1 cellular context compared by ENCODE assay signal in the genomic region with DNA sequence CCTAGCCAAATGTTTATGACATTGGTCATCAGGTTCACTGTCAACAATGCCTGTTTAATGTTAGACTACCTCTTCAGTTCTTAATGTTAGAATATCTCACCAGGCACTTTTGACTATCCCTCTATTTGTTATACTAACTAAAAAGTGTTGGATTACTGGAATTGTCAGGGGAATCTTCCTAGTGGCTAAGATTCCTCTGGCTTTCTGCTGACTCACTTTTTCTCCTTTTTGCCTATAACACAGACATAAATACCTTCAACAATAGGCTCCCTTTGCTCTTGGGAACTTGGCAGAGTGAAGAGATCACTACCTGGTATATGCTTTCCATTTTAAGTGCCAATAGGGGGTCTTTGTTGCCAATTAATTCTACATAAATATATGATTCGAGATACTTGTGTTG.
TF ChIP-seq lines count a peak whose summit lies in the region.

No MANE protein-coding gene starts in this region.

TF ChIP-seq in K562, 482 proteins besides CTCF, POLR2A, EP300 and RAD21 (continued from another document):
- TF ChIP-seq, protein P1, sequence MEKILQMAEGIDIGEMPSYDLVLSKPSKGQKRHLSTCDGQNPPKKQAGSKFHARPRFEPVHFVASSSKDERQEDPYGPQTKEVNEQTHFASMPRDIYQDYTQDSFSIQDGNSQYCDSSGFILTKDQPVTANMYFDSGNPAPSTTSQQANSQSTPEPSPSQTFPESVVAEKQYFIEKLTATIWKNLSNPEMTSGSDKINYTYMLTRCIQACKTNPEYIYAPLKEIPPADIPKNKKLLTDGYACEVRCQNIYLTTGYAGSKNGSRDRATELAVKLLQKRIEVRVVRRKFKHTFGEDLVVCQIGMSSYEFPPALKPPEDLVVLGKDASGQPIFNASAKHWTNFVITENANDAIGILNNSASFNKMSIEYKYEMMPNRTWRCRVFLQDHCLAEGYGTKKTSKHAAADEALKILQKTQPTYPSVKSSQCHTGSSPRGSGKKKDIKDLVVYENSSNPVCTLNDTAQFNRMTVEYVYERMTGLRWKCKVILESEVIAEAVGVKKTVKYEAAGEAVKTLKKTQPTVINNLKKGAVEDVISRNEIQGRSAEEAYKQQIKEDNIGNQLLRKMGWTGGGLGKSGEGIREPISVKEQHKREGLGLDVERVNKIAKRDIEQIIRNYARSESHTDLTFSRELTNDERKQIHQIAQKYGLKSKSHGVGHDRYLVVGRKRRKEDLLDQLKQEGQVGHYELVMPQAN (IDR thresholded peaks at IDR 0.05; ENCODE audit: borderline replicate concordance) = no peak
- peak; percentile 41; the same call in 1 of the 2 replicates for TF ChIP-seq C11orf30 (IDR thresholded peaks at IDR 0.05; ENCODE audit: low read depth)
- no peak for TF ChIP-seq ZBTB8A (IDR thresholded peaks at IDR 0.05; ENCODE audit: partially characterized antibody)
- no peak for TF ChIP-seq LEF1 (IDR thresholded peaks at IDR 0.05)
- no peak for TF ChIP-seq FOXJ2 (tag; IDR thresholded peaks at IDR 0.05)
- TF ChIP-seq BDP1 (IDR thresholded peaks at IDR 0.05; ENCODE audit: insufficient read depth, insufficient read length) = no peak
- TF ChIP-seq, protein P2, sequence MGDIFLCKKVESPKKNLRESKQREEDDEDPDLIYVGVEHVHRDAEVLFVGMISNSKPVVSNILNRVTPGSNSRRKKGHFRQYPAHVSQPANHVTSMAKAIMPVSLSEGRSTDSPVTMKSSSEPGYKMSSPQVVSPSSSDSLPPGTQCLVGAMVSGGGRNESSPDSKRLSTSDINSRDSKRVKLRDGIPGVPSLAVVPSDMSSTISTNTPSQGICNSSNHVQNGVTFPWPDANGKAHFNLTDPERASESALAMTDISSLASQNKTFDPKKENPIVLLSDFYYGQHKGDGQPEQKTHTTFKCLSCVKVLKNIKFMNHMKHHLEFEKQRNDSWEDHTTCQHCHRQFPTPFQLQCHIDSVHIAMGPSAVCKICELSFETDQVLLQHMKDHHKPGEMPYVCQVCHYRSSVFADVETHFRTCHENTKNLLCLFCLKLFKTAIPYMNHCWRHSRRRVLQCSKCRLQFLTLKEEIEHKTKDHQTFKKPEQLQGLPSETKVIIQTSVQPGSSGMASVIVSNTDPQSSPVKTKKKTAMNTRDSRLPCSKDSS (IDR thresholded peaks at IDR 0.05; ENCODE audit: low read depth, partially characterized antibody) = no peak
- TF ChIP-seq NFXL1 (CRISPR knock-in tag; IDR thresholded peaks at IDR 0.05) = no peak
- TF ChIP-seq ZC3H11A (IDR thresholded peaks at IDR 0.05; ENCODE audit: low read depth, low read length) = no peak
- no peak for TF ChIP-seq SAFB2 (IDR thresholded peaks at IDR 0.05; ENCODE audit: borderline replicate concordance, low read depth, low read length, severe bottlenecking)
- no peak for TF ChIP-seq BACH1 (tag; IDR thresholded peaks at IDR 0.05)
- TF ChIP-seq, protein P3, sequence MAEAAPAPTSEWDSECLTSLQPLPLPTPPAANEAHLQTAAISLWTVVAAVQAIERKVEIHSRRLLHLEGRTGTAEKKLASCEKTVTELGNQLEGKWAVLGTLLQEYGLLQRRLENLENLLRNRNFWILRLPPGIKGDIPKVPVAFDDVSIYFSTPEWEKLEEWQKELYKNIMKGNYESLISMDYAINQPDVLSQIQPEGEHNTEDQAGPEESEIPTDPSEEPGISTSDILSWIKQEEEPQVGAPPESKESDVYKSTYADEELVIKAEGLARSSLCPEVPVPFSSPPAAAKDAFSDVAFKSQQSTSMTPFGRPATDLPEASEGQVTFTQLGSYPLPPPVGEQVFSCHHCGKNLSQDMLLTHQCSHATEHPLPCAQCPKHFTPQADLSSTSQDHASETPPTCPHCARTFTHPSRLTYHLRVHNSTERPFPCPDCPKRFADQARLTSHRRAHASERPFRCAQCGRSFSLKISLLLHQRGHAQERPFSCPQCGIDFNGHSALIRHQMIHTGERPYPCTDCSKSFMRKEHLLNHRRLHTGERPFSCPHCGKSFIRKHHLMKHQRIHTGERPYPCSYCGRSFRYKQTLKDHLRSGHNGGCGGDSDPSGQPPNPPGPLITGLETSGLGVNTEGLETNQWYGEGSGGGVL (CRISPR knock-in tag; IDR thresholded peaks at IDR 0.05) = no peak
- no peak for TF ChIP-seq ERF (CRISPR knock-in tag; IDR thresholded peaks at IDR 0.05)
- TF ChIP-seq RBM25 (IDR thresholded peaks at IDR 0.05; ENCODE audit: low read depth, low read length, severe bottlenecking) = no peak
- TF ChIP-seq ZNF316 (IDR thresholded peaks at IDR 0.05) = peak; percentile 62; the same call in 1 of the 2 replicates
- TF ChIP-seq, protein P4, sequence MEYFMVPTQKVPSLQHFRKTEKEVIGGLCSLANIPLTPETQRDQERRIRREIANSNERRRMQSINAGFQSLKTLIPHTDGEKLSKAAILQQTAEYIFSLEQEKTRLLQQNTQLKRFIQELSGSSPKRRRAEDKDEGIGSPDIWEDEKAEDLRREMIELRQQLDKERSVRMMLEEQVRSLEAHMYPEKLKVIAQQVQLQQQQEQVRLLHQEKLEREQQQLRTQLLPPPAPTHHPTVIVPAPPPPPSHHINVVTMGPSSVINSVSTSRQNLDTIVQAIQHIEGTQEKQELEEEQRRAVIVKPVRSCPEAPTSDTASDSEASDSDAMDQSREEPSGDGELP (CRISPR knock-in tag; IDR thresholded peaks at IDR 0.05; ENCODE audit: borderline replicate concordance) = no peak
- TF ChIP-seq, protein P5, sequence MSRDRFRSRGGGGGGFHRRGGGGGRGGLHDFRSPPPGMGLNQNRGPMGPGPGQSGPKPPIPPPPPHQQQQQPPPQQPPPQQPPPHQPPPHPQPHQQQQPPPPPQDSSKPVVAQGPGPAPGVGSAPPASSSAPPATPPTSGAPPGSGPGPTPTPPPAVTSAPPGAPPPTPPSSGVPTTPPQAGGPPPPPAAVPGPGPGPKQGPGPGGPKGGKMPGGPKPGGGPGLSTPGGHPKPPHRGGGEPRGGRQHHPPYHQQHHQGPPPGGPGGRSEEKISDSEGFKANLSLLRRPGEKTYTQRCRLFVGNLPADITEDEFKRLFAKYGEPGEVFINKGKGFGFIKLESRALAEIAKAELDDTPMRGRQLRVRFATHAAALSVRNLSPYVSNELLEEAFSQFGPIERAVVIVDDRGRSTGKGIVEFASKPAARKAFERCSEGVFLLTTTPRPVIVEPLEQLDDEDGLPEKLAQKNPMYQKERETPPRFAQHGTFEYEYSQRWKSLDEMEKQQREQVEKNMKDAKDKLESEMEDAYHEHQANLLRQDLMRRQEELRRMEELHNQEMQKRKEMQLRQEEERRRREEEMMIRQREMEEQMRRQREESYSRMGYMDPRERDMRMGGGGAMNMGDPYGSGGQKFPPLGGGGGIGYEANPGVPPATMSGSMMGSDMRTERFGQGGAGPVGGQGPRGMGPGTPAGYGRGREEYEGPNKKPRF (IDR thresholded peaks at IDR 0.05; ENCODE audit: low read depth, low read length) = no peak
